ENCODE assay signal across 9 cellular contexts in the genomic region with DNA sequence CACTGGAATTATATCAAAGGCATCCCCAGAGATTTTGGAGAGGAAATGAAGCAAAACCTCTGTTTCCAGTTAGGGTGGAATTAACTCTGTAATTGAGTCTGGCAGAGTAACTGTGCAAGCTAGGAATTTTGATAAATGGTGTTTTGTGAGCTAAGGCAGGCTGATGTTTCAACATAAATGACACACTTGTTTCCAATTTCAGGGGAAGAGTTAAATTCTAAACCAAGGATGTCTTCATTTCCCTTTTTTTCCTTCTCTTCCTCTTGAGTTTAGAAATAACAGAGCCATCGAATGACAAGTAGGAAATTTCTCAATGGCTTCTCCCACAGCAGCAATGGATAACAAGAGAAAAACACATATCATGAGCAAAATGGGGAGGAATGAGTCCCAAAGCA.
DNase-seq lines count a peak whose midpoint lies in the region; TF ChIP-seq lines count a peak whose summit lies in the region.
"Had no signal": no experiment of that assay in that cellular context is flagged by ENCODE, and none has a peak within 500 bp of the region (broad histone marks: within the 10 kb centered on the region; RNA-seq: fewer than 3 reads in every experiment).

No MANE protein-coding gene starts in this region.

- no peak overlapping the region for H3K4me2 ChIP-seq in parathyroid adenoma (ENCODE audit: low read length)

- H3K27me3 ChIP-seq in parathyroid adenoma (ENCODE audit: control insufficient read depth, insufficient read depth, low read length): no peaks in the 10 kb centered on the region

- H3K27ac ChIP-seq in parathyroid adenoma: peak overlapping the region; percentile 19

- H2AFZ ChIP-seq in parathyroid adenoma: no peak overlapping the region

- no peak for TF ChIP-seq CTCF in parathyroid adenoma (IDR thresholded peaks at IDR 0.05)

- H3K4me1 ChIP-seq in parathyroid adenoma: no peaks in the 10 kb centered on the region

- H3K9ac ChIP-seq in parathyroid adenoma: no peak overlapping the region

- no peaks in the 10 kb centered on the region for H3K36me3 ChIP-seq in parathyroid adenoma (ENCODE audit: control insufficient read depth, insufficient read depth, low read length)

- no peak overlapping the region for H3K4me3 ChIP-seq in parathyroid adenoma (ENCODE audit: low read depth, low read length)

- H3K9me3 ChIP-seq in parathyroid adenoma (ENCODE audit: control insufficient read depth, low read length): no peaks in the 10 kb centered on the region

- DNase-seq in AML-193 (lab: John Stamatoyannopoulos, UW) (peak; percentile 89 to 91), SIG-M5 treated with dmso at 0.1 percent for 504 hours (lab: John Stamatoyannopoulos, UW; ENCODE audit: unreplicated experiment) (peak; percentile 97), fibroblast of the conjunctiva (ENCODE audit: low read depth) (peak; percentile 34), erythroblast (lab: John Stamatoyannopoulos, UW) (no peak), germinal center (ENCODE audit: low spot score) (no peak), HPDE6-E6E7 (ENCODE audit: extremely low spot score) (no peak), dermis blood vessel endothelial cell (no peak)
- DNase-seq: nucleus accumbens had no signal

- no peak for TF ChIP-seq POLR2A in erythroblast (IDR thresholded peaks at IDR 0.05; ENCODE audit: low read length)

- H3K79me2 ChIP-seq in parathyroid adenoma: no peaks in the 10 kb centered on the region

Comparison
In these comparisons a context has a peak if more than half of its experiments do, and no peak if none do; other contexts are left out.
1. DNase-seq: peak in AML-193 (2 of 2), SIG-M5 treated with dmso at 0.1 percent for 504 hours (single experiment) and fibroblast of the conjunctiva (single experiment); none in erythroblast (0 of 2), germinal center (single experiment), HPDE6-E6E7 (single experiment) and dermis blood vessel endothelial cell (single experiment).